Comparison of ENCODE assay signal across 1 cellular context in genomic region chr1:12230549-12231275, GRCh38.
A peak's percentile ranks its signal among the peaks of the same experiment; 100 is the strongest.
TF ChIP-seq lines count a peak whose summit lies in the region.

No MANE protein-coding gene starts in this region.

TF ChIP-seq in HepG2, 621 proteins besides CTCF, POLR2A, EP300 and RAD21 (continued from another document and continues in another):
- no peak for TF ChIP-seq FOXO1 (CRISPR knock-in tag; IDR thresholded peaks at IDR 0.05)
- no peak for TF ChIP-seq ZNF713 (CRISPR knock-in tag; IDR thresholded peaks at IDR 0.05)
- TF ChIP-seq ZNF143 (CRISPR knock-in tag; IDR thresholded peaks at IDR 0.05) = no peak
- no peak for TF ChIP-seq ZNF407 (CRISPR knock-in tag; IDR thresholded peaks at IDR 0.05; ENCODE audit: not compliant biosample characterization)
- TF ChIP-seq BCL6 (CRISPR knock-in tag; IDR thresholded peaks at IDR 0.05) = peak; percentile 9; the same call in 1 of the 2 replicates
- 0 out of 2 replicates have a peak, but pooled peaks have one; percentile 38 for TF ChIP-seq ZFY (CRISPR knock-in tag; IDR thresholded peaks at IDR 0.05)
- TF ChIP-seq ADNP (CRISPR knock-in tag; IDR thresholded peaks at IDR 0.05) = no peak
- no peak for TF ChIP-seq E2F2 (CRISPR knock-in tag; IDR thresholded peaks at IDR 0.05; ENCODE audit: borderline replicate concordance)
- TF ChIP-seq ZNF687 (CRISPR knock-in tag; IDR thresholded peaks at IDR 0.05) = 0 out of 2 replicates have a peak, but pooled peaks have one; percentile 16
- no peak for TF ChIP-seq PAX8 (CRISPR knock-in tag; IDR thresholded peaks at IDR 0.05; ENCODE audit: borderline replicate concordance)
- no peak for TF ChIP-seq LCORL (IDR thresholded peaks at IDR 0.05)
- TF ChIP-seq LCORL (CRISPR knock-in tag; IDR thresholded peaks at IDR 0.05) = 0 out of 2 replicates have a peak, but pooled peaks have one; percentile 37
- no peak for TF ChIP-seq ZSCAN29 (CRISPR knock-in tag; conservative IDR thresholded peaks at IDR 0.05)
- TF ChIP-seq HNRNPL (IDR thresholded peaks at IDR 0.05; ENCODE audit: low read depth, low read length) = peak; percentile 94
- TF ChIP-seq UBTF (CRISPR knock-in tag; IDR thresholded peaks at IDR 0.05) = peak; percentile 73; the same call in 1 of the 2 replicates
- TF ChIP-seq EZH2 (conservative IDR thresholded peaks at IDR 0.05; ENCODE audit: low read depth, low read length) = no peak
- no peak for TF ChIP-seq KLF6 (CRISPR knock-in tag; IDR thresholded peaks at IDR 0.05)
- TF ChIP-seq SKI (IDR thresholded peaks at IDR 0.05; ENCODE audit: partially characterized antibody) = no peak
- peak; percentile 20; the same call in 1 of the 2 replicates for TF ChIP-seq ZFX (CRISPR knock-in tag; IDR thresholded peaks at IDR 0.05; ENCODE audit: low read depth)
- TF ChIP-seq ARID2 (CRISPR knock-in tag; IDR thresholded peaks at IDR 0.05; ENCODE audit: borderline replicate concordance) = no peak
- TF ChIP-seq ZSCAN12 (CRISPR knock-in tag; IDR thresholded peaks at IDR 0.05) = no peak
- 0 out of 2 replicates have a peak, but pooled peaks have one; percentile 13 for TF ChIP-seq HDAC1 (CRISPR knock-in tag; IDR thresholded peaks at IDR 0.05)
- TF ChIP-seq HNF4A (CRISPR knock-in tag; IDR thresholded peaks at IDR 0.05) = no peak
- no peak for TF ChIP-seq ZBTB3 (CRISPR knock-in tag; IDR thresholded peaks at IDR 0.05; ENCODE audit: borderline replicate concordance, low read depth)
- TF ChIP-seq GLI4 (CRISPR knock-in tag; IDR thresholded peaks at IDR 0.05; ENCODE audit: borderline replicate concordance) = no peak
- TF ChIP-seq SP1 (IDR thresholded peaks at IDR 0.05) = no peak
- TF ChIP-seq SP1 (CRISPR knock-in tag; IDR thresholded peaks at IDR 0.05) = no peak
- TF ChIP-seq GTF3A (CRISPR knock-in tag; conservative IDR thresholded peaks at IDR 0.05) = no peak
- no peak for TF ChIP-seq FOXK2 (IDR thresholded peaks at IDR 0.05)
- no peak for TF ChIP-seq ONECUT2 (CRISPR knock-in tag; IDR thresholded peaks at IDR 0.05)
- TF ChIP-seq ZNF224 (CRISPR knock-in tag; IDR thresholded peaks at IDR 0.05) = no peak
- TF ChIP-seq ELK4 (CRISPR knock-in tag; IDR thresholded peaks at IDR 0.05; ENCODE audit: borderline replicate concordance) = no peak
- TF ChIP-seq NR2F6 (IDR thresholded peaks at IDR 0.05) = no peak
- TF ChIP-seq NR2F6 (CRISPR knock-in tag; IDR thresholded peaks at IDR 0.05) = no peak
- TF ChIP-seq ZNF282 (IDR thresholded peaks at IDR 0.05; ENCODE audit: partially characterized antibody) = no peak
- no peak for TF ChIP-seq ZNF569 (CRISPR knock-in tag; IDR thresholded peaks at IDR 0.05; ENCODE audit: borderline replicate concordance)
- TF ChIP-seq EEA1 (CRISPR knock-in tag; IDR thresholded peaks at IDR 0.05; ENCODE audit: borderline replicate concordance) = no peak
- no peak for TF ChIP-seq ZNF230 (CRISPR knock-in tag; IDR thresholded peaks at IDR 0.05)
- no peak for TF ChIP-seq ETV5 (CRISPR knock-in tag; IDR thresholded peaks at IDR 0.05; ENCODE audit: borderline replicate concordance)
- TF ChIP-seq PATZ1 (CRISPR knock-in tag; IDR thresholded peaks at IDR 0.05) = peak; percentile 34; the same call in 1 of the 2 replicates
- TF ChIP-seq ZNF335 (CRISPR knock-in tag; IDR thresholded peaks at IDR 0.05) = no peak
